In genomic region chr20:46797201-46797600, GRCh38 we compare ENCODE assay signal across 29 cellular contexts.
"Had no signal": no experiment of that assay in that cellular context is flagged by ENCODE, and none has a peak within 500 bp of the region (broad histone marks: within the 10 kb centered on the region; RNA-seq: fewer than 3 reads in every experiment).

No MANE protein-coding gene starts in this region.

- H3K9me3 ChIP-seq: breast epithelium, Peyer's patch, SJSA1 had no signal

- H3K27ac ChIP-seq: breast epithelium, Peyer's patch, RWPE1, SJSA1 had no signal

- H3K36me3 Mint-ChIP-seq: activated CD8-positive, alpha-beta memory T cell treated with anti-CD3 and anti-CD28 coated beads, Interleukin-2, amount 10 ng/mL, durations not matched to agents 7 days and 5 days; activated naive CD4-positive, alpha-beta T cell treated with anti-CD3 and anti-CD28 coated beads, Interleukin-2, amount 50 U/mL, for 24 hours had no signal

- H3K9me3 Mint-ChIP-seq: activated B cell treated with CpG ODN at 0.5 μM for 24 hours; activated CD4-positive, alpha-beta T cell treated with anti-CD3 and anti-CD28 coated beads, Interleukin-2, amount 10 ng/mL, durations not matched to agents 24 days and 14 days; activated naive CD4-positive, alpha-beta T cell treated with anti-CD3 and anti-CD28 coated beads, Interleukin-2, amount 50 U/mL, for 24 hours; activated T-cell treated with anti-CD3 and anti-CD28 coated beads, Interleukin-2, amount 50 U/mL, for 24 hours; activated T-helper 1 cell treated with anti-CD3 and anti-CD28 coated beads, Interleukin-12 subunit alpha, Interleukin-12 subunit beta, Interleukin-2, Interleukin-4 antibody, amounts not matched to agents 30 ng/mL and 10 ng/mL and 1 ng/mL, durations not matched to agents 14 hours and 24 hours and 36 hours; T-helper 1 cell treated with Interleukin-12 subunit alpha and Interleukin-12 subunit beta and Interleukin-4 antibody, amounts not matched to agents 30 μg/mL and 1 μg/mL, for 36 hours had no signal

- H3K4me1 ChIP-seq: breast epithelium, Peyer's patch, SJSA1 had no signal

- ATAC-seq: activated CD8-positive, alpha-beta memory T cell treated with anti-CD3 and anti-CD28 coated beads, Interleukin-2, amount 10 ng/mL, durations not matched to agents 7 days and 5 days; SK-N-SH treated with all-trans-retinoic acid at 6 μM for 48 hours had no signal

- H3K4me1 Mint-ChIP-seq: activated B cell treated with CpG ODN at 0.5 μM for 24 hours; activated CD4-positive, alpha-beta T cell treated with anti-CD3 and anti-CD28 coated beads, Interleukin-2, amount 10 ng/mL, durations not matched to agents 24 days and 14 days; activated CD8-positive, alpha-beta memory T cell treated with anti-CD3 and anti-CD28 coated beads, Interleukin-2, amount 10 ng/mL, durations not matched to agents 7 days and 5 days; activated naive CD4-positive, alpha-beta T cell treated with anti-CD3 and anti-CD28 coated beads, Interleukin-2, amount 50 U/mL, for 24 hours had no signal

- H3K27me3 Mint-ChIP-seq: activated CD8-positive, alpha-beta memory T cell treated with anti-CD3 and anti-CD28 coated beads, Interleukin-2, amount 10 ng/mL, durations not matched to agents 7 days and 5 days had no signal

- H3K4me3 ChIP-seq: breast epithelium, Peyer's patch, SJSA1 had no signal

- DNase-seq: activated B cell treated with CpG ODN at 0.5 μM for 24 hours; activated CD4-positive, alpha-beta T cell treated with anti-CD3 and anti-CD28 coated beads for 1 hour; activated CD4-positive, alpha-beta T cell treated with anti-CD3 and anti-CD28 coated beads, Interleukin-2, amount 10 ng/mL, durations not matched to agents 24 days and 14 days; activated CD4-positive, alpha-beta T cell treated with anti-CD3 and anti-CD28 coated beads, Interleukin-2, amount 50 U/mL, for 48 hours; activated CD8-positive, alpha-beta memory T cell treated with anti-CD3 and anti-CD28 coated beads, Interleukin-2, amount 10 ng/mL, durations not matched to agents 7 days and 5 days; activated effector memory CD4-positive, alpha-beta T cell treated with Interleukin-2 at 50 U/mL for 16 hours; activated naive CD4-positive, alpha-beta T cell; activated T-cell treated with anti-CD3 and anti-CD28 coated beads, Interleukin-2, amount 50 U/mL, for 24 hours; aorta; central memory CD4-positive, alpha-beta T cell; IMR-90; Kasumi-1; KBM-7; NCI-H1105 treated with DMSO at 0.1 percent for 48 hours; NCI-H1436 treated with DMSO at 0.1 percent for 48 hours; NCI-H1930; NCI-H446; NCI-H526; NK-92 treated with Interleukin-12 subunit alpha and Interleukin-12 subunit beta, amount 100 ng/mL, for 24 hours; Peyer's patch; Right ventricle myocardium superior; SW 1271 had no signal

- H3K27me3 ChIP-seq: breast epithelium, Peyer's patch had no signal

- H3K27ac Mint-ChIP-seq: activated B cell treated with CpG ODN at 0.5 μM for 24 hours; activated CD4-positive, alpha-beta T cell treated with anti-CD3 and anti-CD28 coated beads, Interleukin-2, amount 10 ng/mL, durations not matched to agents 24 days and 14 days; activated CD8-positive, alpha-beta memory T cell treated with anti-CD3 and anti-CD28 coated beads, Interleukin-2, amount 10 ng/mL, durations not matched to agents 7 days and 5 days; activated naive CD4-positive, alpha-beta T cell treated with anti-CD3 and anti-CD28 coated beads, Interleukin-2, amount 50 U/mL, for 24 hours; activated T-cell treated with anti-CD3 and anti-CD28 coated beads, Interleukin-2, amount 50 U/mL, for 24 hours; activated T-helper 1 cell treated with anti-CD3 and anti-CD28 coated beads, Interleukin-12 subunit alpha, Interleukin-12 subunit beta, Interleukin-2, Interleukin-4 antibody, amounts not matched to agents 30 ng/mL and 10 ng/mL and 1 ng/mL, durations not matched to agents 14 hours and 24 hours and 36 hours; T-helper 1 cell treated with Interleukin-12 subunit alpha and Interleukin-12 subunit beta and Interleukin-4 antibody, amounts not matched to agents 30 μg/mL and 1 μg/mL, for 36 hours had no signal

- H3K4me3 Mint-ChIP-seq: activated B cell treated with CpG ODN at 0.5 μM for 24 hours; activated CD4-positive, alpha-beta T cell treated with anti-CD3 and anti-CD28 coated beads, Interleukin-2, amount 10 ng/mL, durations not matched to agents 24 days and 14 days; activated CD8-positive, alpha-beta memory T cell treated with anti-CD3 and anti-CD28 coated beads, Interleukin-2, amount 10 ng/mL, durations not matched to agents 7 days and 5 days; activated naive CD4-positive, alpha-beta T cell treated with anti-CD3 and anti-CD28 coated beads, Interleukin-2, amount 50 U/mL, for 24 hours; activated T-cell treated with anti-CD3 and anti-CD28 coated beads, Interleukin-2, amount 50 U/mL, for 24 hours; activated T-helper 1 cell treated with anti-CD3 and anti-CD28 coated beads, Interleukin-12 subunit alpha, Interleukin-12 subunit beta, Interleukin-2, Interleukin-4 antibody, amounts not matched to agents 30 ng/mL and 10 ng/mL and 1 ng/mL, durations not matched to agents 14 hours and 24 hours and 36 hours; T-helper 1 cell treated with Interleukin-12 subunit alpha and Interleukin-12 subunit beta and Interleukin-4 antibody, amounts not matched to agents 30 μg/mL and 1 μg/mL, for 36 hours had no signal

- H3K36me3 ChIP-seq: breast epithelium, Peyer's patch, SJSA1 had no signal
